Comparison of ENCODE assay signal across 9 cellular contexts in the genomic region with DNA sequence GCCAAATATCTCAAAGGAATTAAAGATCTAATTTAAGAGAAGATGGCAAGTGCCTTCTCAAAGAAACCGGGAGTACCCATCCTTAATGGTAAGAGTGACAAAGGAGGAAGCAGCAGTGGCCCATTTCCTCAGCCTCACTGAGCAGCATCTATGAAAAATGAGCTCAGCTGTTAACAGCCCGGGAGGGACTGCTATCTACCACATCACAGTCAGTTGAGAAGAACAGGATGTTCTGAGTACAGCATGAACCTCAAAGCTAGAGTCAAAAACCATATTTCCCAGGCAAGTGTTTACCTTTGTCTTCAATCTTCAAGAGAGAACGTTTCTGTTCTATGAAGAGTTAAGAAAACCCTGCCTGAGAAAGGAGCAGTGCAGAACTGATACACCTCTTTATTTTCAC.
DNase-seq lines count a peak whose midpoint lies in the region; ATAC-seq and TF ChIP-seq lines count a peak whose summit lies in the region.
"Had no signal": no experiment of that assay in that cellular context is flagged by ENCODE, and none has a peak within 500 bp of the region (broad histone marks: within the 10 kb centered on the region; RNA-seq: fewer than 3 reads in every experiment).

No MANE protein-coding gene starts in this region.

- ATAC-seq in GM18517 (IDR thresholded peaks at IDR 0.05; ENCODE audit: unreplicated experiment) = peak; percentile 47
- peak; percentile 62 for ATAC-seq in HG02840 (IDR thresholded peaks at IDR 0.05; ENCODE audit: low FRiP score, unreplicated experiment)
- ATAC-seq in sciatic nerve = peak; percentile 90

- no peak overlapping the region for H2AFZ ChIP-seq in H9 (ENCODE audit: low read length)

- H4K5ac ChIP-seq in H9 (ENCODE audit: insufficient read length, low read depth, low read length) = no peak overlapping the region

- H3K14ac ChIP-seq in H9 (ENCODE audit: insufficient read depth, low read length) = no peak overlapping the region

- H3T11ph ChIP-seq in H9 (ENCODE audit: low read length) = no peak overlapping the region

- TF ChIP-seq CTCF in H9 (conservative IDR thresholded peaks at IDR 0.05) = no peak

- H4K8ac ChIP-seq in H9 (replicated peaks; ENCODE audit: insufficient read length, low read depth, low read length) = no peak overlapping the region

- H3K4me2 ChIP-seq in H9 (ENCODE audit: insufficient read depth, insufficient read length, low read length) = no peak overlapping the region

- peaks cover 5% of the 10 kb centered on the region for H3K9me3 Mint-ChIP-seq in T-helper 2 cell treated with Interferon-gamma antibody and Interleukin-4, amounts not matched to agents 5 μg/mL and 100 μg/mL, for 36 hours
- no peaks in the 10 kb centered on the region for H3K9me3 Mint-ChIP-seq in H9
- H3K9me3 Mint-ChIP-seq: nephron had no signal

- no peak overlapping the region for H3K56ac ChIP-seq in H9 (ENCODE audit: insufficient read length, low read depth, low read length)

- H3K9ac ChIP-seq in H9 (ENCODE audit: extremely low read depth, insufficient read length, low read length) = no peak overlapping the region

- no peak overlapping the region for H2BK5ac ChIP-seq in H9 (ENCODE audit: insufficient read length, low read length)

- H4K91ac ChIP-seq in H9 (ENCODE audit: insufficient read length, low read depth, low read length) = no peak overlapping the region

- H3K4me1 Mint-ChIP-seq in T-helper 2 cell treated with Interferon-gamma antibody and Interleukin-4, amounts not matched to agents 5 μg/mL and 100 μg/mL, for 36 hours (ENCODE audit: low read depth) = peaks cover 68% of the 10 kb centered on the region
- peaks cover 22 to 24% of the 10 kb centered on the region in 2 experiments for H3K4me1 Mint-ChIP-seq in H9

- H3K27ac Mint-ChIP-seq in T-helper 2 cell treated with Interferon-gamma antibody and Interleukin-4, amounts not matched to agents 5 μg/mL and 100 μg/mL, for 36 hours = peak overlapping the region; percentile 91
- no peak overlapping the region for H3K27ac Mint-ChIP-seq in H9
- H3K27ac Mint-ChIP-seq: nephron had no signal

- no peak overlapping the region for H2AK5ac ChIP-seq in H9 (ENCODE audit: insufficient read length, low read length)

- H3K27me3 ChIP-seq in H9 (ENCODE audit: insufficient read depth, low read length) = no peaks in the 10 kb centered on the region

- no peaks in the 10 kb centered on the region for H3K9me3 ChIP-seq in H9 (ENCODE audit: control insufficient read depth, low read depth, low read length)

- no peak overlapping the region for H2BK120ac ChIP-seq in H9 (ENCODE audit: low read depth, low read length, poor library complexity, severe bottlenecking)

- no peak overlapping the region for H2BK20ac ChIP-seq in H9 (ENCODE audit: low read depth, low read length, poor library complexity, severe bottlenecking)

- H3K27ac ChIP-seq in H9 (ENCODE audit: insufficient read length, low read depth, low read length) = no peak overlapping the region

- DNase-seq in T-helper 2 cell treated with Interferon-gamma antibody and Interleukin-4, amounts not matched to agents 5 μg/mL and 100 μg/mL, for 36 hours (ENCODE audit: low spot score) = peak; percentile 63
- DNase-seq in dermis blood vessel endothelial cell (peak; percentile 35), sciatic nerve (ENCODE audit: low spot score) (no peak), COLO668 (lab: John Stamatoyannopoulos, UW; ENCODE audit: unreplicated experiment) (no peak), H9 (no peak), H4 (ENCODE audit: low spot score) (no peak)

- intact Hi-C loops in sciatic nerve (cut with DNase I) = no loop called here

- no peak overlapping the region for H3K4ac ChIP-seq in H9 (ENCODE audit: low read depth, low read length)

- WGBS in H9 (ENCODE audit: extremely low coverage, insufficient read length, low lambda C conversion rate) = no CpG with 5 or more reads among the region's 3 CpGs

- no peaks in the 10 kb centered on the region for H3K27me3 Mint-ChIP-seq in T-helper 2 cell treated with Interferon-gamma antibody and Interleukin-4, amounts not matched to agents 5 μg/mL and 100 μg/mL, for 36 hours (ENCODE audit: low read depth)
- no peaks in the 10 kb centered on the region for H3K27me3 Mint-ChIP-seq in H9 (ENCODE audit: low read depth)

- H3K4me1 ChIP-seq in H9 (ENCODE audit: insufficient read depth, low read length) = no peaks in the 10 kb centered on the region; the same call in 1 of the 2 replicates

- H3K23me2 ChIP-seq in H9 (ENCODE audit: insufficient read length, low read depth, low read length, poor library complexity, severe bottlenecking) = no peaks in the 10 kb centered on the region

- H3K4me3 Mint-ChIP-seq in T-helper 2 cell treated with Interferon-gamma antibody and Interleukin-4, amounts not matched to agents 5 μg/mL and 100 μg/mL, for 36 hours = peak overlapping the region; percentile 68
- H3K4me3 Mint-ChIP-seq in H9 = no peak overlapping the region
- H3K4me3 Mint-ChIP-seq: nephron had no signal

- H3K79me2 ChIP-seq in H9 (ENCODE audit: insufficient read depth, low read length) = no peaks in the 10 kb centered on the region

- H2BK15ac ChIP-seq in H9 (ENCODE audit: low read depth, low read length) = no peak overlapping the region

- no peak overlapping the region for H2BK12ac ChIP-seq in H9 (ENCODE audit: insufficient read length, low read depth, low read length)

- H3K18ac ChIP-seq in H9 (ENCODE audit: insufficient read length, low read depth, low read length) = no peak overlapping the region

- H3K79me1 ChIP-seq in H9 (ENCODE audit: insufficient read depth, low read depth, low read length, poor library complexity, severe bottlenecking) = no peaks in the 10 kb centered on the region

- peaks cover 11% of the 10 kb centered on the region for H3K36me3 Mint-ChIP-seq in T-helper 2 cell treated with Interferon-gamma antibody and Interleukin-4, amounts not matched to agents 5 μg/mL and 100 μg/mL, for 36 hours (ENCODE audit: low read depth)
- no peaks in the 10 kb centered on the region for H3K36me3 Mint-ChIP-seq in H9 (ENCODE audit: insufficient read depth in 1 of 3, low read depth in 3 of 3)

- H4K20me1 ChIP-seq in H9 (ENCODE audit: control insufficient read depth, insufficient read depth, insufficient read length) = no peaks in the 10 kb centered on the region

- no peak overlapping the region for H3K23ac ChIP-seq in H9 (ENCODE audit: insufficient read length, low read depth, low read length)

Comparison
In these comparisons a context has a peak if more than half of its experiments do, and no peak if none do; other contexts are left out.
1. DNase-seq: peak in T-helper 2 cell treated with Interferon-gamma antibody and Interleukin-4, amounts not matched to agents 5 μg/mL and 100 μg/mL, for 36 hours (single experiment) and dermis blood vessel endothelial cell (single experiment); none in sciatic nerve (single experiment), COLO668 (single experiment), H9 (single experiment) and H4 (single experiment).
2. Peak in every context shown above with its lines, with median percentiles within 50 percentile points of each other: ATAC-seq.